In the genomic region with DNA sequence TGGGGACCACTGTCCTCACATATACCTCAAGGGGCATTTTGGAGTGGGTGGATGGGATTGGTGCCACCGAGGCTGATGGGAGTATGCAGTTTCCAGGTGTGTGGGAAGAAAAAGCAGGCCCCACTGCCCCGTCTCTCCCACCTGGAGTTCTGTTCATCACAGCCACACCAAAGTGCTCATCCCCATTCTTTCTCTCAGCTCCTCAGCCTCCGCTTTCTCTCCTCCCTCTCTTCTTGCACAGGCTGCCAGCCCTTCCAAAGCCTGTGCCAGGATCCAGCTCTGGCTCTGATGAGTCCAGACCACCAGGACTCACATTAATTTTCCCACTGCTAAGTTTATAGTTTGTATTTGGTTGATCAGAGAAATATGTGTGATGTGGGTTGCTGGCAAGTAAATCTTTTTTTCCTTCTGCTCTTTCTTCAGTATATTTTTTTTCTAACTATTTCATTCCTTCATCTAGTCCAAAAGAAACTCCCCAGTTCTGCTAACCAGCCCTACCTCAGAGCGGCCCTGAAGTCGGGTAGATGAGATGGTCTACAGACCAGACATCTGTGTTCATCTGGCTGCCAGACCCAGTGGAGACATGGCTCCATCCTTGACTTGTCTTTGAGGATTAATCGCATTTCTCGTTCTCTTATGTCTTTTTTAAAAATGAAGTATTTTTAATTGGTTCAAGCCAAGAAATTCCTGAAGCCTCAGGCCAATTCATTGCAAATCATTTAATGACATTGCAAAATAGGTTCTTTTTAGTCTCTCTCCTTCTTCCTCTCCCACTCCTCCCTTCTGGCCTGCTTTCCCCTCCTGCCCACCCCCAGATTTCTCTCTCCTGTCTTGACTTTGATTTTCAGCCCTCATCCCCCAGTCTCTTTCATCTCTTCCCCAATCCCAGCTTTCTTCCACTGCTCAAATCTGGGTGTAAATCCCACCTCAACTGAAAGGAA, we compare ENCODE assay signal across 16 cellular contexts. TPM values are rescaled to one million over a fixed set of nuclear protein-coding genes. Genes with fewer than 3 reads are reported as not detected.
A peak's percentile ranks its signal among the peaks of the same experiment; 100 is the strongest.
DNase-seq lines count a peak whose midpoint lies in the region; ATAC-seq and TF ChIP-seq lines count a peak whose summit lies in the region.
"Had no signal": no experiment of that assay in that cellular context is flagged by ENCODE, and none has a peak within 500 bp of the region (broad histone marks: within the 10 kb centered on the region; RNA-seq: fewer than 3 reads in every experiment).

No MANE protein-coding gene starts in this region.

- H2AK5ac ChIP-seq in neuronal stem cell (ENCODE audit: low read depth, low read length), result peak overlapping the region; percentile 11

- H3K36me3 Mint-ChIP-seq in CD4-positive, alpha-beta memory T cell, result no peaks in the 10 kb centered on the region
- H3K36me3 Mint-ChIP-seq: stimulated activated memory B cell treated with anti-CD40 and anti-IgM and Interleukin-4, amounts not matched to agents 10 μg/mL and 1 μg/mL and 100 μg/mL, for 72 hours had no signal

- H3K36me3 ChIP-seq in breast epithelium, result no peaks in the 10 kb centered on the region
- H3K36me3 ChIP-seq in heart left ventricle, result peaks cover 0 to 10% (median 0%) of the 10 kb centered on the region in 9 donors
- peaks cover 16 to 100% of the 10 kb centered on the region in 2 donors for H3K36me3 ChIP-seq in neuronal stem cell (replicated peaks in 1 of 2; ENCODE audit: control insufficient read depth in 2 of 2, insufficient read depth in 2 of 2, low read length in 2 of 2)
- peaks cover 0 to 2% (median 0%) of the 10 kb centered on the region in 3 donors for H3K36me3 ChIP-seq in tibial nerve
- no peaks in the 10 kb centered on the region for H3K36me3 ChIP-seq in CD4-positive, alpha-beta memory T cell (ENCODE audit: insufficient read depth, low read length)

- TF ChIP-seq POLR2A in breast epithelium (IDR thresholded peaks at IDR 0.05), result no peak
- no peak for TF ChIP-seq POLR2A in heart left ventricle (IDR thresholded peaks at IDR 0.05)
- no peak for TF ChIP-seq POLR2A in tibial nerve (IDR thresholded peaks at IDR 0.05)

- H3K9me3 ChIP-seq in breast epithelium, result no peaks in the 10 kb centered on the region
- H3K9me3 ChIP-seq in heart left ventricle, result no peaks in the 10 kb centered on the region
- peaks cover 0 to 2% of the 10 kb centered on the region in 2 donors for H3K9me3 ChIP-seq in neuronal stem cell (replicated peaks in 1 of 2; ENCODE audit: control insufficient read depth in 2 of 2, insufficient read depth in 1 of 2, low read depth in 1 of 2, low read length in 2 of 2)
- no peaks in the 10 kb centered on the region for H3K9me3 ChIP-seq in tibial nerve
- no peaks in the 10 kb centered on the region for H3K9me3 ChIP-seq in CD4-positive, alpha-beta memory T cell (ENCODE audit: control insufficient read depth in 1 of 2, low read length in 2 of 2)

- H2AFZ ChIP-seq in neuronal stem cell (ENCODE audit: low read length), result no peak overlapping the region

- no peak overlapping the region for H2BK12ac ChIP-seq in neuronal stem cell (ENCODE audit: low read length)

- H3K27me3 ChIP-seq in breast epithelium (no peaks in the 10 kb centered on the region), heart left ventricle (no peaks in the 10 kb centered on the region), neuronal stem cell (ENCODE audit: control insufficient read depth in 3 of 3, insufficient read depth in 3 of 3, low read depth in 1 of 3, low read length in 3 of 3) (no peaks in the 10 kb centered on the region), tibial nerve (no peaks in the 10 kb centered on the region)
- H3K27me3 ChIP-seq in CD4-positive, alpha-beta memory T cell (ENCODE audit: insufficient read depth, low read length), result no peaks in the 10 kb centered on the region

- ATAC-seq in heart left ventricle (peak; percentile 44 to 66 (median 58)), HG02642 (IDR thresholded peaks at IDR 0.05; ENCODE audit: poor library complexity, unreplicated experiment) (no peak)
- ATAC-seq: HCT116; stimulated activated memory B cell treated with anti-CD40 and anti-IgM and Interleukin-4, amounts not matched to agents 10 μg/mL and 1 μg/mL and 100 μg/mL, for 72 hours had no signal

- no peak overlapping the region for H2BK5ac ChIP-seq in neuronal stem cell (ENCODE audit: low read length)

- H3K27me3 Mint-ChIP-seq in CD4-positive, alpha-beta memory T cell, result peaks cover 1 to 6% of the 10 kb centered on the region in 2 donors

- H3K4me2 ChIP-seq in neuronal stem cell (ENCODE audit: insufficient read depth, low read length, poor library complexity, severe bottlenecking), result no peak overlapping the region

- H3K4me3 Mint-ChIP-seq in CD4-positive, alpha-beta memory T cell, result no peak overlapping the region
- H3K4me3 Mint-ChIP-seq: B cell; stimulated activated memory B cell treated with anti-CD40 and anti-IgM and Interleukin-4, amounts not matched to agents 10 μg/mL and 1 μg/mL and 100 μg/mL, for 72 hours had no signal

- CTCF ChIA-PET in CD4-positive, alpha-beta memory T cell (lab: Charles Lee; ENCODE audit: partially characterized antibody), result interaction anchor here (1.2 kb wide), 1 partner anchor 27 kb away, joined by 3 read pairs; no protein-coding TSS in a partner anchor

- H3K4me3 ChIP-seq in breast epithelium (no peak overlapping the region), heart left ventricle (no peak overlapping the region), neuronal stem cell (ENCODE audit: low read length in 2 of 2) (no peak overlapping the region), tibial nerve (no peak overlapping the region)
- H3K4me3 ChIP-seq in CD4-positive, alpha-beta memory T cell (ENCODE audit: low read length in 2 of 2), result no peak overlapping the region

- POLR2A ChIA-PET in CD4-positive, alpha-beta memory T cell (lab: Charles Lee; ENCODE audit: partially characterized antibody), result no interaction called here

- H3K27ac Mint-ChIP-seq in CD4-positive, alpha-beta memory T cell, result no peak overlapping the region
- H3K27ac Mint-ChIP-seq: B cell; stimulated activated memory B cell treated with anti-CD40 and anti-IgM and Interleukin-4, amounts not matched to agents 10 μg/mL and 1 μg/mL and 100 μg/mL, for 72 hours had no signal

- no peak for TF ChIP-seq CTCF in breast epithelium (IDR thresholded peaks at IDR 0.05)
- no peak for TF ChIP-seq CTCF in heart left ventricle (IDR thresholded peaks at IDR 0.05)
- TF ChIP-seq CTCF in tibial nerve (IDR thresholded peaks at IDR 0.05), result no peak

- no peaks in the 10 kb centered on the region for H3K79me1 ChIP-seq in neuronal stem cell (ENCODE audit: low read depth, low read length)

- H3K18ac ChIP-seq in neuronal stem cell (ENCODE audit: low read length), result peak overlapping the region; percentile 11

- H3K4me1 ChIP-seq in breast epithelium, result peaks cover 0 to 4% of the 10 kb centered on the region in 2 donors
- peaks cover 0 to 33% (median 5%) of the 10 kb centered on the region in 12 donors for H3K4me1 ChIP-seq in heart left ventricle
- H3K4me1 ChIP-seq in neuronal stem cell (ENCODE audit: control insufficient read depth in 2 of 2, insufficient read depth in 1 of 2, low read depth in 1 of 2, low read length in 2 of 2), result peaks cover 0 to 31% of the 10 kb centered on the region in 2 donors
- H3K4me1 ChIP-seq in tibial nerve, result peaks cover 0 to 24% (median 3%) of the 10 kb centered on the region in 4 donors
- H3K4me1 ChIP-seq in CD4-positive, alpha-beta memory T cell (ENCODE audit: insufficient read depth, low read length), result no peaks in the 10 kb centered on the region

- no peak overlapping the region for H2BK15ac ChIP-seq in neuronal stem cell (ENCODE audit: low read length)

- peak in 1 of 2 donors; percentile 52 for DNase-seq in breast epithelium (ENCODE audit: low spot score in 2 of 2)
- DNase-seq in heart left ventricle, result no peak
- DNase-seq in neuronal stem cell (ENCODE audit: low spot score), result no peak
- DNase-seq in tibial nerve (ENCODE audit: low spot score in 2 of 2), result no peak
- no peak for DNase-seq in kidney glomerular epithelial cell (lab: John Stamatoyannopoulos, UW)
- DNase-seq in NCI-H526 (lab: John Stamatoyannopoulos, UW), result no peak
- DNase-seq in CD4-positive, alpha-beta memory T cell, result no peak
- DNase-seq: activated naive CD4-positive, alpha-beta T cell; GF-D8; NCI-H2081 treated with DMSO at 0.1 percent for 48 hours; NCI-H774; T-helper 1 cell had no signal

- no peak overlapping the region for H3K4ac ChIP-seq in neuronal stem cell (ENCODE audit: low read length)

- no peak overlapping the region for H4K91ac ChIP-seq in neuronal stem cell (ENCODE audit: low read depth, low read length, poor library complexity)

- H3K4me1 Mint-ChIP-seq in CD4-positive, alpha-beta memory T cell, result no peaks in the 10 kb centered on the region
- H3K4me1 Mint-ChIP-seq: B cell; stimulated activated memory B cell treated with anti-CD40 and anti-IgM and Interleukin-4, amounts not matched to agents 10 μg/mL and 1 μg/mL and 100 μg/mL, for 72 hours had no signal

- no peaks in the 10 kb centered on the region for H3K9me3 Mint-ChIP-seq in CD4-positive, alpha-beta memory T cell
- H3K9me3 Mint-ChIP-seq: stimulated activated memory B cell treated with anti-CD40 and anti-IgM and Interleukin-4, amounts not matched to agents 10 μg/mL and 1 μg/mL and 100 μg/mL, for 72 hours had no signal

- H3K9ac ChIP-seq in neuronal stem cell (ENCODE audit: low read depth, low read length, poor library complexity), result no peak overlapping the region

- H3K14ac ChIP-seq in neuronal stem cell (ENCODE audit: low read length), result no peak overlapping the region

- no peak overlapping the region for H2BK120ac ChIP-seq in neuronal stem cell (ENCODE audit: low read depth, low read length)

- H4K8ac ChIP-seq in neuronal stem cell (ENCODE audit: low read depth, low read length), result no peak overlapping the region

- no peak overlapping the region for H3K23ac ChIP-seq in neuronal stem cell (ENCODE audit: low read depth, low read length, poor library complexity)

- TF ChIP-seq EP300 in tibial nerve (IDR thresholded peaks at IDR 0.05), result peak in 1 of 2 donors; percentile 32

- H3K27ac ChIP-seq in breast epithelium (peak overlapping the region; percentile 79 to 93), heart left ventricle (peak overlapping the region in 11 of 12 donors; percentile 18 to 87 (median 58)), neuronal stem cell (replicated peaks; ENCODE audit: low read length) (no peak overlapping the region), tibial nerve (peak overlapping the region in 3 of 4 donors; percentile 9 to 77 (median 77))
- H3K27ac ChIP-seq in CD4-positive, alpha-beta memory T cell (ENCODE audit: low read depth, low read length), result no peak overlapping the region

- WGBS in heart left ventricle, 4 donors, result 71 to 87% (median 83%) methylated on average over 7 of the region's 7 CpGs
- no CpG with 5 or more reads among the region's 7 CpGs for WGBS in neuronal stem cell (ENCODE audit: extremely low coverage in 2 of 2, insufficient read length in 2 of 2, insufficient replicate concordance in 1 of 2), 2 donors
- WGBS in tibial nerve, 2 donors, result 61 to 63% methylated on average over 7 of the region's 7 CpGs

- intact Hi-C loops in breast epithelium (cut with DNase I; ENCODE audit: low total_unique reads), result loop anchor here (10.0 kb wide), 1 partner anchor 126 kb away; no protein-coding TSS in a partner anchor
- intact Hi-C loops in heart left ventricle (cut with DNase I), result no loop called here
- intact Hi-C loops in CD4-positive, alpha-beta memory T cell (cut with micrococcal nuclease), result no loop called here

RNA-seq across cellular contexts. Expression of gene BOC, which starts 49.9 kb away (rescaled TPM):
- total RNA-seq in breast epithelium, result 10 to 100 TPM; 48.8 to 56.6 (median 55.1) TPM
- total RNA-seq in heart left ventricle, result 10 to 100 TPM in 1 of 9 donors, 1 to 10 TPM in 8; 3.1 to 12.2 (median 6.0) TPM
- 1 to 10 TPM; 1.9 to 2.0 TPM for polyA plus RNA-seq in heart left ventricle
- polyA plus RNA-seq in neuronal stem cell (2013, experiment 1 of 2), result 180 TPM
- polyA plus RNA-seq in neuronal stem cell (2013, experiment 2 of 2), result 180 TPM
- 10 to 100 TPM; 27.6 to 63.2 (median 48.1) TPM for total RNA-seq in tibial nerve
- total RNA-seq in CD4-positive, alpha-beta memory T cell, result not detected
- polyA plus RNA-seq in CD4-positive, alpha-beta memory T cell, result not detected

Comparison
In these comparisons a context has a peak if more than half of its experiments do, and no peak if none do; other contexts are left out.
1. H3K27ac ChIP-seq: peak in breast epithelium (2 of 2), heart left ventricle (11 of 12) and tibial nerve (3 of 4); none in neuronal stem cell (single experiment) and CD4-positive, alpha-beta memory T cell (single experiment).